16 cellular contexts compared by ENCODE assay signal in the genomic region with DNA sequence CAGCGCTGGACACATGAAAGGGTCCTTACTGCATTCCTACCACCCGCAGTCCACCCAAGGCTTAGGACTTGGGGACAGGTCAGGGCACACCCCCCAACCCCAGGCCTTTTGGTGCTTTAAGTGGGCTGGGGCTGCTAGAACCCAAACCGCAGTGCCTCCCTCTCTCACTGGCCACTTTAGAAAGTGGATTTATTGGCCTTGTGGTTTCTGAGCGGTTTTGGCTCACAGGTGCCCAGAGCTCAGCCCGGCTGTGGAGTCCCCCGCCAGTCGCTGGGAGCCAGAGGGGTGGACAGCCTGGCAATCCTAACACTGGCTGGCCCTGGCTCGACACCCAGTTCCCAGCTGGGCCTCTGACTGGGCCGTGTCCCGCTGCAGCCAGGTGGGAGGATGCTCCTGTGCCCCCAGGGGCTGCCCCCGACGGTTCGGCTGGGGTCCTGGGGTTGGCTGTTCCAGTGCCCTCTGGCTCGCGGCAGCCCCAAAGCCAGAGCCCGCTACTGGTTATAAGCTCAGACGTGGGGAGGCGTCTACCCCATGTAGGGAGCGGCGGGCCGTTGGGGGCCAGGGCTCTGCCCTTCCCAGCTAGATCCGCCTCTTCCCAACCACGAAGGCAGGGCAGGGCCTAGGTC.
"Had no signal": no experiment of that assay in that cellular context is flagged by ENCODE, and none has a peak within 500 bp of the region (broad histone marks: within the 10 kb centered on the region; RNA-seq: fewer than 3 reads in every experiment).

No MANE protein-coding gene starts in this region.

- H3K27me3 ChIP-seq: testis, upper lobe of right lung had no signal

- ATAC-seq: effector memory CD8-positive, alpha-beta T cell; lower lobe of right lung; upper lobe of right lung had no signal

- H3K27ac ChIP-seq: brain microvascular endothelial cell, lower lobe of right lung, upper lobe of right lung had no signal

- H3K36me3 ChIP-seq: brain microvascular endothelial cell, lower lobe of right lung, stomach, upper lobe of right lung had no signal

- H3K4me3 ChIP-seq: lower lobe of right lung, stomach, testis, upper lobe of right lung had no signal

- DNase-seq: activated CD4-positive, alpha-beta T cell treated with anti-CD3 and anti-CD28 coated beads, Interleukin-2, amount 10 ng/mL, durations not matched to agents 7 days and 5 days; activated naive CD8-positive, alpha-beta T cell treated with anti-CD3 and anti-CD28 coated beads, Interleukin-2, amount 10 ng/mL, durations not matched to agents 7 days and 5 days; anterior cingulate cortex; brain microvascular endothelial cell; cerebellar nuclear complex; effector memory CD8-positive, alpha-beta T cell; foreskin melanocyte; head of caudate nucleus; immature natural killer cell; lower lobe of right lung; midbrain; stimulated activated CD4-positive, alpha-beta T cell treated with anti-CD3 and anti-CD28 coated beads, Interleukin-12 subunit alpha, Interleukin-12 subunit beta, amount 100 ng/mL, for 4 hours; stimulated activated CD4-positive, alpha-beta T cell treated with anti-CD3 and anti-CD28 coated beads, Interleukin-2, amount 100 ng/mL, for 24 hours; stomach; testis; upper lobe of right lung had no signal

- H3K9me3 ChIP-seq: lower lobe of right lung, stomach, testis, upper lobe of right lung had no signal
